ENCODE assay signal across 27 cellular contexts in genomic region chr2:205510345-205510744, GRCh38.
DNase-seq lines count a peak whose midpoint lies in the region; ATAC-seq, FAIRE-seq and TF ChIP-seq lines count a peak whose summit lies in the region.
"Had no signal": no experiment of that assay in that cellular context is flagged by ENCODE, and none has a peak within 500 bp of the region (broad histone marks: within the 10 kb centered on the region; RNA-seq: fewer than 3 reads in every experiment).

No MANE protein-coding gene starts in this region.

- H3K4me3 Mint-ChIP-seq in neural progenitor cell = no peak overlapping the region
- H3K4me3 Mint-ChIP-seq: CD14-positive monocyte had no signal

- H3K4me1 ChIP-seq in NT2/D1 (ENCODE audit: insufficient read depth, insufficient read length) (no peaks in the 10 kb centered on the region), neural progenitor cell (peaks cover 19% of the 10 kb centered on the region)

- H3K9me3 ChIP-seq in NT2/D1 (ENCODE audit: insufficient read depth, low read length) (no peaks in the 10 kb centered on the region), neural progenitor cell (ENCODE audit: low read depth) (no peaks in the 10 kb centered on the region)

- no peaks in the 10 kb centered on the region for H3K36me3 ChIP-seq in NT2/D1 (ENCODE audit: insufficient read depth, insufficient read length, low read length)
- H3K36me3 ChIP-seq in neural progenitor cell = no peaks in the 10 kb centered on the region

- peaks cover 3% of the 10 kb centered on the region for H3F3A ChIP-seq in neural progenitor cell (ENCODE audit: low read depth)

- no peak overlapping the region for H3K4me2 ChIP-seq in neural progenitor cell
- H3K4me2 ChIP-seq: PC-9 had no signal

- peaks cover 10% of the 10 kb centered on the region for H3K9me3 Mint-ChIP-seq in neural progenitor cell

- H3K9ac ChIP-seq in NT2/D1 (ENCODE audit: insufficient read length, low read depth) = no peak overlapping the region
- no peak overlapping the region for H3K9ac ChIP-seq in neural progenitor cell

- no peak overlapping the region for H3K27ac ChIP-seq in neural progenitor cell
- H3K27ac ChIP-seq: PC-9, RWPE1, SK-N-MC had no signal

- no peak for ATAC-seq in GM21360 (IDR thresholded peaks at IDR 0.05; ENCODE audit: unreplicated experiment)
- ATAC-seq: HCT116 had no signal

- TF ChIP-seq CTCF in neural progenitor cell (IDR thresholded peaks at IDR 0.05) = no peak

- peaks cover 5% of the 10 kb centered on the region for H3K27me3 Mint-ChIP-seq in neural progenitor cell (ENCODE audit: insufficient read depth, low read depth)

- no peaks in the 10 kb centered on the region for H4K20me1 ChIP-seq in neural progenitor cell (ENCODE audit: low read depth)

- no peak for FAIRE-seq in RCC 7860 (lab: Jason Lieb, UNC)
- FAIRE-seq: A204.1, D721Med, GM12891, HTR-8/SVneo had no signal

- H2AFZ ChIP-seq in neural progenitor cell (replicated peaks) = no peak overlapping the region
- H2AFZ ChIP-seq: PC-9 had no signal

- no peaks in the 10 kb centered on the region for H3K27me3 ChIP-seq in NT2/D1 (ENCODE audit: insufficient read depth, insufficient read length)
- H3K27me3 ChIP-seq in neural progenitor cell = no peaks in the 10 kb centered on the region

- H3K79me2 ChIP-seq in neural progenitor cell (ENCODE audit: low read depth) = no peaks in the 10 kb centered on the region

- peaks cover 5% of the 10 kb centered on the region for H3K36me3 Mint-ChIP-seq in neural progenitor cell
- H3K36me3 Mint-ChIP-seq: CD14-positive monocyte had no signal

- no peak overlapping the region for H3K27ac Mint-ChIP-seq in neural progenitor cell
- H3K27ac Mint-ChIP-seq: CD14-positive monocyte had no signal

- no peak overlapping the region for H3K4me3 ChIP-seq in NT2/D1 (ENCODE audit: insufficient read length, low read depth)
- H3K4me3 ChIP-seq in neural progenitor cell = no peak overlapping the region
- H3K4me3 ChIP-seq: PC-9, SK-N-MC had no signal

- DNase-seq in EL (peak; percentile 9), NT2/D1 (ENCODE audit: low read depth, low spot score) (peak; percentile 13), islet precursor cell (peak; percentile 71), neural progenitor cell (ENCODE audit: low spot score) (peak; percentile 16), erythroblast (lab: John Stamatoyannopoulos, UW) (no peak), RCC 7860 (ENCODE audit: low spot score) (no peak)
- DNase-seq: DMS79, GOT3, Karpas-422, NCI-H1694, NCI-H2081, NCI-H2171, NCI-H345, NCI-H524, NCI-H774, PC-9, SHP77 treated with DMSO at 0.1 percent for 48 hours, SW 1271 had no signal

- H3K4me1 Mint-ChIP-seq in neural progenitor cell = peaks cover 22% of the 10 kb centered on the region
- H3K4me1 Mint-ChIP-seq: CD14-positive monocyte had no signal

- no peak for TF ChIP-seq POLR2A in erythroblast (IDR thresholded peaks at IDR 0.05; ENCODE audit: low read length)

Comparison
In these comparisons a context has a peak if more than half of its experiments do, and no peak if none do; other contexts are left out.
1. DNase-seq: peak in EL (single experiment), NT2/D1 (single experiment), islet precursor cell (single experiment) and neural progenitor cell (single experiment); none in erythroblast (0 of 2) and RCC 7860 (single experiment).